9 cellular contexts compared by ENCODE assay signal in genomic region chr9:87662808-87663528, GRCh38.
DNase-seq lines count a peak whose midpoint lies in the region; ATAC-seq and TF ChIP-seq lines count a peak whose summit lies in the region.
"Had no signal": no experiment of that assay in that cellular context is flagged by ENCODE, and none has a peak within 500 bp of the region (broad histone marks: within the 10 kb centered on the region; RNA-seq: fewer than 3 reads in every experiment).

No MANE protein-coding gene starts in this region.

- H3K4me3 ChIP-seq in H7 (ENCODE audit: insufficient read depth, low read depth, low read length) = no peak overlapping the region
- H3K4me3 ChIP-seq in cardiac muscle cell = no peak overlapping the region
- no peak overlapping the region for H3K4me3 ChIP-seq in prostate gland
- H3K4me3 ChIP-seq: skin epidermis had no signal

- no peaks in the 10 kb centered on the region for H3K27me3 ChIP-seq in H7 (ENCODE audit: control insufficient read depth, insufficient read depth, low read length)
- no peaks in the 10 kb centered on the region for H3K27me3 ChIP-seq in cardiac muscle cell
- no peaks in the 10 kb centered on the region for H3K27me3 ChIP-seq in prostate gland (replicated peaks; ENCODE audit: insufficient read depth)

- ATAC-seq in GM19452 (IDR thresholded peaks at IDR 0.05; ENCODE audit: unreplicated experiment) = no peak

- H3K36me3 ChIP-seq in H7 (replicated peaks; ENCODE audit: control insufficient read depth, insufficient read depth, low read length) (peaks cover 13% of the 10 kb centered on the region), cardiac muscle cell (no peaks in the 10 kb centered on the region), prostate gland (no peaks in the 10 kb centered on the region)

- H3K9me3 ChIP-seq in cardiac muscle cell (ENCODE audit: low read depth) = no peaks in the 10 kb centered on the region
- no peaks in the 10 kb centered on the region for H3K9me3 ChIP-seq in prostate gland

- intact Hi-C loops in prostate gland (cut with DNase I) = loop anchor here (2.0 kb wide), 1 partner anchor 326 kb away; no protein-coding TSS in a partner anchor

- H3K27ac ChIP-seq in cardiac muscle cell = no peak overlapping the region
- no peak overlapping the region for H3K27ac ChIP-seq in prostate gland
- H3K27ac ChIP-seq: skin epidermis had no signal

- no peak for TF ChIP-seq POLR2A in prostate gland (IDR thresholded peaks at IDR 0.05)

- peak; percentile 90 for TF ChIP-seq CTCF in cardiac muscle cell (IDR thresholded peaks at IDR 0.05; ENCODE audit: low read depth, low read length)
- peak; percentile 71 to 81 (median 80) for TF ChIP-seq CTCF in prostate gland (IDR thresholded peaks at IDR 0.05)

- DNase-seq in CD1c-positive myeloid dendritic cell (ENCODE audit: extremely low spot score) = peak; percentile 55
- peak; percentile 95 for DNase-seq in H7
- DNase-seq in NOMO-1 treated with dmso at 0.1 percent for 144 hours (lab: John Stamatoyannopoulos, UW; ENCODE audit: unreplicated experiment) = peak; percentile 21
- DNase-seq in activated naive CD4-positive, alpha-beta T cell treated with anti-CD3 and anti-CD28 coated beads, Interleukin-2, amount 50 U/mL, for 16 hours = peak; percentile 46
- DNase-seq in cardiac muscle cell (ENCODE audit: low read depth in 1 of 2, low spot score in 1 of 2) = peak; percentile 80 to 85
- DNase-seq in prostate gland (ENCODE audit: low spot score) = peak; percentile 72
- no peak for DNase-seq in NCI-H2107 (lab: John Stamatoyannopoulos, UW)

- WGBS in prostate gland = 67% methylated on average over 11 of the region's 11 CpGs

- H3K4me1 ChIP-seq in cardiac muscle cell (ENCODE audit: low read depth) (no peaks in the 10 kb centered on the region), prostate gland (replicated peaks) (no peaks in the 10 kb centered on the region)
